In the genomic region with DNA sequence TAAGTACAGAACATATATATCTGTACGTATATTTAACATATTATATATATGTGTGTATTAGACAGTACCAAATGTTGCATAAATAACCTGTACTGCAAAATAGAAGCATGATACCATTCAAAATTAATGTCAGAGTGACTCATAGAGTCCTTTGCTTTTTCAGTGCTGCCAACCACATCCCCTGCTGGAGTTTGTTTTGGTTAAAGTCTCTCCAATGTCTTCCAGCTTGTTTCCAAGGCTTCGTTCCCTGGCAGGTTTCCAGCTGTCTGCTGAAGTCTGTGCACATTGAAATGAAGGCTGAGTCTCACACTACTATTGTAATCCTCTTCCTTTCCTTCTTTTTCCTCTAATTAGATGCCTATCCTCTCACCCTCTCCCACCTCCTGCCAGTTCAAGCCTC, we compare ENCODE assay signal across 10 cellular contexts. TPM values are rescaled to one million over a fixed set of nuclear protein-coding genes. Genes with fewer than 3 reads are reported as not detected.
A peak's percentile ranks its signal among the peaks of the same experiment; 100 is the strongest.
DNase-seq lines count a peak whose midpoint lies in the region; ATAC-seq, FAIRE-seq and TF ChIP-seq lines count a peak whose summit lies in the region.
"Had no signal": no experiment of that assay in that cellular context is flagged by ENCODE, and none has a peak within 500 bp of the region (broad histone marks: within the 10 kb centered on the region; RNA-seq: fewer than 3 reads in every experiment).

No MANE protein-coding gene starts in this region.

- H3K4me3 ChIP-seq in PC-3 (ENCODE audit: low read length) = no peak overlapping the region
- H3K4me3 ChIP-seq in cardiac fibroblast (replicated peaks in 1 of 2; ENCODE audit: low read depth in 2 of 2, low read length in 2 of 2) = no peak overlapping the region

- no TSS peak for BruUV-seq in PC-3 (replicated peaks; lab: Mats Ljungman, UMichigan)

- peak; percentile 97 for ATAC-seq in PC-3
- ATAC-seq in GM18505 (IDR thresholded peaks at IDR 0.05; ENCODE audit: unreplicated experiment) = no peak
- ATAC-seq in HG02798 (IDR thresholded peaks at IDR 0.05; ENCODE audit: poor library complexity, unreplicated experiment) = no peak

- intact Hi-C loops in PC-3 (cut with micrococcal nuclease) = loop anchor here (5.0 kb wide), 1 partner anchor 95 kb away; no protein-coding TSS in a partner anchor

- no peaks in the 10 kb centered on the region for H3K9me2 ChIP-seq in PC-3 (replicated peaks; ENCODE audit: low read length)

- DNase-seq in PC-3 (peak; percentile 90), cardiac fibroblast (ENCODE audit: low read depth in 2 of 2) (peak; percentile 77 to 91), iris pigment epithelial cell (ENCODE audit: low read depth) (peak; percentile 90), stromal cell of bone marrow (ENCODE audit: low read depth) (peak; percentile 37), H54 (ENCODE audit: insufficient read length, low spot score) (no peak)
- no peak for DNase-seq in stimulated activated CD4-positive, alpha-beta T cell treated with anti-CD3 and anti-CD28 coated beads, Interleukin-15, amount 100 ng/mL, for 24 hours
- DNase-seq: effector CD4-positive, alpha-beta T cell; SHP77 had no signal

- H3F3A ChIP-seq in PC-3 (ENCODE audit: low read length, unreplicated experiment) = no peaks in the 10 kb centered on the region

- no peaks in the 10 kb centered on the region for H3K9me3 ChIP-seq in PC-3 (ENCODE audit: low read length)

- H2AFZ ChIP-seq in PC-3 (ENCODE audit: low read length) = no peak overlapping the region

- H3K4me2 ChIP-seq in PC-3 (ENCODE audit: low read length) = 0 out of 2 replicates have a peak overlapping the region, but pooled peaks have one; percentile 23

- H3K27me3 ChIP-seq in PC-3 (ENCODE audit: low read length) = no peaks in the 10 kb centered on the region

- H3K36me3 ChIP-seq in PC-3 (ENCODE audit: low read depth, low read length) = no peaks in the 10 kb centered on the region

- no peak overlapping the region for H3K9ac ChIP-seq in PC-3 (ENCODE audit: low read length)

- no peak for FAIRE-seq in H54 (lab: Jason Lieb, UNC)

- H3K79me2 ChIP-seq in PC-3 (ENCODE audit: low read length) = no peaks in the 10 kb centered on the region

- TF ChIP-seq POLR2A in H54 (IDR thresholded peaks at IDR 0.05; ENCODE audit: low read depth, low read length) = no peak
- no peak for TF ChIP-seq POLR2A in GM18505 (IDR thresholded peaks at IDR 0.05; ENCODE audit: borderline replicate concordance, extremely low read depth, insufficient read depth, insufficient read length)

- no peak overlapping the region for H3K27ac ChIP-seq in PC-3 (ENCODE audit: low read length)

- CTCF ChIA-PET in PC-3 (lab: Charles Lee) = no interaction called here

- peaks cover 12% of the 10 kb centered on the region for H3K4me1 ChIP-seq in PC-3 (ENCODE audit: insufficient read depth, low read length)

- H4K20me1 ChIP-seq in PC-3 (ENCODE audit: low read length) = no peaks in the 10 kb centered on the region

- POLR2A ChIA-PET in PC-3 (lab: Charles Lee; ENCODE audit: unreplicated experiment) = interaction anchor here (0.6 kb wide), 2 partner anchors 63 to 406 kb away, joined by 7 to 29 read pairs; no protein-coding TSS in a partner anchor

- TF ChIP-seq CTCF in PC-3 (conservative IDR thresholded peaks at IDR 0.05; ENCODE audit: low read depth, low read length) = no peak
- no peak for TF ChIP-seq CTCF in cardiac fibroblast (IDR thresholded peaks at IDR 0.05; ENCODE audit: low read depth, low read length)

RNA-seq across cellular contexts. Expression of a gene that starts 14.9 kb away (rescaled TPM):
- total RNA-seq in PC-3 (2014; rRNA removed) = 0.73 and 0.86 TPM in 2 replicates

Comparison
In these comparisons a context has a peak if more than half of its experiments do, and no peak if none do; other contexts are left out.
1. DNase-seq: peak in PC-3 (single experiment), cardiac fibroblast (2 of 2), iris pigment epithelial cell (single experiment) and stromal cell of bone marrow (single experiment); none in H54 (single experiment) and stimulated activated CD4-positive, alpha-beta T cell treated with anti-CD3 and anti-CD28 coated beads, Interleukin-15, amount 100 ng/mL, for 24 hours (single experiment).